Comparison of ENCODE assay signal across 29 cellular contexts in the genomic region with DNA sequence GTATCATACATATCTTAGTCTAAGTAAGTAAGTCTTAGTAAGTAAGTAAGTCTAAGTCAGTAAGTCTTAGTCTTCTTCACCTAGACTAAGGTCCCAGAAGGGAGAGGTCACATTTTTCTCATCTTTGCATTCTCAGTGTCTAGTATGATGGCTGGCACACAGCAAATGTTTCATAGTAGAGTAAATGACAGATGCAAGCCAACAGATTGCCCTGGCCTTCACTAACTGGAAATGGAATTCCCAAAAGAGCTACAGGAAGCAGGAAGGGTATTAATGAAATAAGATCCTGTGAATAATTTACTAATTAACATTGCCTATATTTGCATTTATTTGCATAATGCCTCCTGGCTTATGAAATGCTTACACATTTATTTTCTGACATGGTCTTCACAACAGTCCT.
"Had no signal": no experiment of that assay in that cellular context is flagged by ENCODE, and none has a peak within 500 bp of the region (broad histone marks: within the 10 kb centered on the region; RNA-seq: fewer than 3 reads in every experiment).

No MANE protein-coding gene starts in this region.

- H3K4me3 Mint-ChIP-seq: activated B cell treated with CpG ODN at 0.5 μM for 24 hours; activated CD8-positive, alpha-beta T cell treated with anti-CD3 and anti-CD28 coated beads for 36 hours; activated naive CD8-positive, alpha-beta T cell; activated T-cell treated with anti-CD3 and anti-CD28 coated beads, Interleukin-2, amount 50 U/mL, for 4 hours; activated T-helper 17 cell treated with anti-CD3 and anti-CD28 coated beads, Interleukin-2, amount 50 U/mL, for 72 hours; dendritic cell treated with granulocyte-macrophage colony-stimulating factor and Interleukin-4, amounts not matched to agents 40 ng/mL and 50 ng/mL, for 4 days; endodermal cell; T-helper 17 cell; T-helper 2 cell treated with Interferon-gamma antibody and Interleukin-4, amounts not matched to agents 5 μg/mL and 100 μg/mL, for 36 hours had no signal

- H3K27me3 Mint-ChIP-seq: activated CD8-positive, alpha-beta T cell treated with anti-CD3 and anti-CD28 coated beads for 36 hours; activated naive CD8-positive, alpha-beta T cell; activated T-helper 17 cell treated with anti-CD3 and anti-CD28 coated beads, Interleukin-2, amount 50 U/mL, for 72 hours; dendritic cell treated with granulocyte-macrophage colony-stimulating factor and Interleukin-4, amounts not matched to agents 40 ng/mL and 50 ng/mL, for 4 days; T-helper 17 cell had no signal

- H3K36me3 Mint-ChIP-seq: activated naive CD8-positive, alpha-beta T cell had no signal

- H3K9me3 Mint-ChIP-seq: activated B cell treated with CpG ODN at 0.5 μM for 24 hours; activated CD8-positive, alpha-beta T cell treated with anti-CD3 and anti-CD28 coated beads for 36 hours; dendritic cell treated with granulocyte-macrophage colony-stimulating factor and Interleukin-4, amounts not matched to agents 40 ng/mL and 50 ng/mL, for 4 days; endodermal cell; T-helper 2 cell treated with Interferon-gamma antibody and Interleukin-4, amounts not matched to agents 5 μg/mL and 100 μg/mL, for 36 hours had no signal

- H3K4me3 ChIP-seq: body of pancreas, coronary artery, dorsolateral prefrontal cortex, heart left ventricle had no signal

- H3K4me1 ChIP-seq: body of pancreas, heart left ventricle had no signal

- H3K27me3 ChIP-seq: body of pancreas, heart left ventricle had no signal

- H3K4me1 Mint-ChIP-seq: activated B cell treated with CpG ODN at 0.5 μM for 24 hours; activated T-helper 17 cell treated with anti-CD3 and anti-CD28 coated beads, Interleukin-2, amount 50 U/mL, for 72 hours; endodermal cell; T-helper 17 cell had no signal

- H3K9me3 ChIP-seq: body of pancreas, heart left ventricle had no signal

- H3K36me3 ChIP-seq: heart left ventricle, WERI-Rb-1 had no signal

- DNase-seq: activated B cell treated with CpG ODN at 0.5 μM for 24 hours; activated CD4-positive, alpha-beta T cell treated with anti-CD3 and anti-CD28 coated beads for 48 hours; activated CD4-positive, alpha-beta T cell treated with anti-CD3 and anti-CD28 coated beads, Interleukin-2, amount 50 U/mL, for 1 hour; activated CD4-positive, alpha-beta T cell treated with anti-CD3 and anti-CD28 coated beads, Interleukin-2, amount 50 U/mL, for 48 hours; activated CD8-positive, alpha-beta memory T cell treated with anti-CD3 and anti-CD28 coated beads for 24 hours; activated CD8-positive, alpha-beta T cell treated with anti-CD3 and anti-CD28 coated beads for 36 hours; activated effector memory CD4-positive, alpha-beta T cell treated with Interleukin-2 at 50 U/mL for 16 hours; activated gamma-delta T cell treated with Interleukin-2 at 50 U/mL for 16 hours; activated naive CD4-positive, alpha-beta T cell treated with anti-CD3 and anti-CD28 coated beads, Interleukin-2, amount 50 U/mL, for 16 hours; activated naive CD4-positive, alpha-beta T cell treated with Interleukin-2 at 50 U/mL for 16 hours; activated T-cell treated with anti-CD3 and anti-CD28 coated beads, Interleukin-2, amount 50 U/mL, for 4 hours; amniotic stem cell; anterior cingulate cortex; body of pancreas; cerebellar nuclear complex; dorsolateral prefrontal cortex; effector memory CD4-positive, alpha-beta T cell; endodermal cell; foreskin fibroblast; heart left ventricle; T-helper 1 cell; T-helper 17 cell; T1000; WERI-Rb-1 had no signal

- H3K27ac Mint-ChIP-seq: activated B cell treated with CpG ODN at 0.5 μM for 24 hours; activated CD8-positive, alpha-beta T cell treated with anti-CD3 and anti-CD28 coated beads for 36 hours; activated naive CD8-positive, alpha-beta T cell; activated T-helper 17 cell treated with anti-CD3 and anti-CD28 coated beads, Interleukin-2, amount 50 U/mL, for 72 hours; dendritic cell treated with granulocyte-macrophage colony-stimulating factor and Interleukin-4, amounts not matched to agents 40 ng/mL and 50 ng/mL, for 4 days; endodermal cell; T-helper 17 cell; T-helper 2 cell treated with Interferon-gamma antibody and Interleukin-4, amounts not matched to agents 5 μg/mL and 100 μg/mL, for 36 hours had no signal

- H3K27ac ChIP-seq: body of pancreas, coronary artery, dorsolateral prefrontal cortex, heart left ventricle, WERI-Rb-1 had no signal
